17 cellular contexts compared by ENCODE assay signal in the genomic region with DNA sequence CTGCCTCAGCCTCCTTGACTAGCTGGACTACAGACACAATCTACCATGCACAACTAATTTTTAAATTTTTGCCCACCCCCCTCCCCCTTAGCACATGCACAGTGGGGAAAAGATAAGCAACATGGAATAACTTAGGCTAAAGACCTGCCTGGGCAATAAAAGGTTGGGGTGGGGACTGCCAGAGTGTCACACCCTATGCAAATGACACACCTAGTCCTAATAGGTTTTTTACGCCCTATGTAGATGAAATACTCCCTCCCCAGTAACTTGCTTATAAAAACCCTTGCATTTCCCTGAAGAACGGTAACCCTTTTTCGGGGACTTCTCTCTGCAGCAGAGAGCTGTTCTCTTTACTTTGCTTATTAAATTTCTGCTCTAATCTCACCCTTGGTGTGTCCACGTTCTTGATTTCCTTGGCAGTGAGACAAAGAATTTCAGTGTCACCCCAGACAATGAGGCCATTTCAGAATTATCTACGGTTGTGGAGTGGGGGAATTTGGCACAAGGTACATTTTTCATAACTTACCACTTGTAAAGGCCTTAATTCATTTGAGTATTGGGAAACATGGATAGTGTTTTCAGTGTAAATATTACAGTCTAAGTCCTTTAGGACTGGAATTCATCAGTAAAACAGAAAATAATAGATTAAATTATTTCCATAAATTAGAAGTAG.
A peak's percentile ranks its signal among the peaks of the same experiment; 100 is the strongest.
DNase-seq lines count a peak whose midpoint lies in the region; ATAC-seq and TF ChIP-seq lines count a peak whose summit lies in the region.
"Had no signal": no experiment of that assay in that cellular context is flagged by ENCODE, and none has a peak within 500 bp of the region (broad histone marks: within the 10 kb centered on the region; RNA-seq: fewer than 3 reads in every experiment).

No MANE protein-coding gene starts in this region.

- H3K4me1 Mint-ChIP-seq in T-cell = no peaks in the 10 kb centered on the region
- no peaks in the 10 kb centered on the region for H3K4me1 Mint-ChIP-seq in activated T-helper 1 cell treated with anti-CD3 and anti-CD28 coated beads, Interleukin-12 subunit alpha, Interleukin-12 subunit beta, Interleukin-2, Interleukin-4 antibody, amounts not matched to agents 30 ng/mL and 10 ng/mL and 1 ng/mL, durations not matched to agents 14 hours and 24 hours and 36 hours (ENCODE audit: low read depth)

- no peak overlapping the region for H3K4me3 Mint-ChIP-seq in T-cell
- no peak overlapping the region for H3K4me3 Mint-ChIP-seq in activated T-helper 1 cell treated with anti-CD3 and anti-CD28 coated beads, Interleukin-12 subunit alpha, Interleukin-12 subunit beta, Interleukin-2, Interleukin-4 antibody, amounts not matched to agents 30 ng/mL and 10 ng/mL and 1 ng/mL, durations not matched to agents 14 hours and 24 hours and 36 hours
- H3K4me3 Mint-ChIP-seq: GM23338 had no signal

- peaks cover 0 to 14% (median 9%) of the 10 kb centered on the region in 3 donors for H3K9me3 Mint-ChIP-seq in T-cell
- no peaks in the 10 kb centered on the region for H3K9me3 Mint-ChIP-seq in activated T-helper 1 cell treated with anti-CD3 and anti-CD28 coated beads, Interleukin-12 subunit alpha, Interleukin-12 subunit beta, Interleukin-2, Interleukin-4 antibody, amounts not matched to agents 30 ng/mL and 10 ng/mL and 1 ng/mL, durations not matched to agents 14 hours and 24 hours and 36 hours

- H3K27me3 Mint-ChIP-seq in T-cell = no peaks in the 10 kb centered on the region
- no peaks in the 10 kb centered on the region for H3K27me3 Mint-ChIP-seq in activated T-helper 1 cell treated with anti-CD3 and anti-CD28 coated beads, Interleukin-12 subunit alpha, Interleukin-12 subunit beta, Interleukin-2, Interleukin-4 antibody, amounts not matched to agents 30 ng/mL and 10 ng/mL and 1 ng/mL, durations not matched to agents 14 hours and 24 hours and 36 hours (ENCODE audit: insufficient read depth)

- H3K27ac ChIP-seq in tibial artery = no peak overlapping the region
- H3K27ac ChIP-seq: KMS-11 had no signal

- intact Hi-C loops in mucosa of descending colon (cut with DNase I, micrococcal nuclease) (no loop called here), tibial artery (cut with DNase I; ENCODE audit: low total_unique reads) (no loop called here)
- intact Hi-C loops in activated T-helper 1 cell treated with anti-CD3 and anti-CD28 coated beads, Interleukin-12 subunit alpha, Interleukin-12 subunit beta, Interleukin-2, Interleukin-4 antibody, amounts not matched to agents 30 ng/mL and 10 ng/mL and 1 ng/mL, durations not matched to agents 14 hours and 24 hours and 36 hours (cut with micrococcal nuclease) = no loop called here

- CTCF ChIA-PET in T-cell (lab: Charles Lee) = interaction anchor here in 1 of 2 donors (0.6 kb wide), 1 partner anchor 9 kb away, joined by 5 read pairs; no protein-coding TSS in a partner anchor

- ATAC-seq in mucosa of descending colon = peak; percentile 87
- no peak for ATAC-seq in T-cell (replicated peaks in 1 of 4)
- ATAC-seq: GM23338 had no signal

- DNase-seq in COR-L47 (lab: John Stamatoyannopoulos, UW) = peak; percentile 13
- peak; percentile 15 for DNase-seq in LoVo (ENCODE audit: low spot score)
- peak; percentile 8 for DNase-seq in fibroblast of pulmonary artery (ENCODE audit: low read depth)
- DNase-seq in mucosa of descending colon = no peak
- no peak for DNase-seq in T-cell
- DNase-seq in tibial artery = no peak
- DNase-seq in NCI-H146 (lab: John Stamatoyannopoulos, UW) = no peak
- no peak for DNase-seq in activated T-helper 1 cell treated with anti-CD3 and anti-CD28 coated beads, Interleukin-12 subunit alpha, Interleukin-12 subunit beta, Interleukin-2, Interleukin-4 antibody, amounts not matched to agents 30 ng/mL and 10 ng/mL and 1 ng/mL, durations not matched to agents 14 hours and 24 hours and 36 hours (ENCODE audit: low spot score)
- DNase-seq: C1 segment of cervical spinal cord, MG63, NCI-H1092 treated with DMSO at 0.1 percent for 48 hours, NCI-H1694, NCI-H446, NCI-H774, RPMI8226 had no signal

- H3K9me3 ChIP-seq in mucosa of descending colon (no peaks in the 10 kb centered on the region), tibial artery (no peaks in the 10 kb centered on the region)
- H3K9me3 ChIP-seq: MG63 had no signal

- TF ChIP-seq CTCF in fibroblast of pulmonary artery (IDR thresholded peaks at IDR 0.05; ENCODE audit: low read length, missing control alignments) (no peak), mucosa of descending colon (IDR thresholded peaks at IDR 0.05) (no peak), tibial artery (IDR thresholded peaks at IDR 0.05) (no peak)

- POLR2A ChIA-PET in T-cell (lab: Charles Lee) = no interaction called here

- no peak overlapping the region for H3K27ac Mint-ChIP-seq in T-cell
- H3K27ac Mint-ChIP-seq in activated T-helper 1 cell treated with anti-CD3 and anti-CD28 coated beads, Interleukin-12 subunit alpha, Interleukin-12 subunit beta, Interleukin-2, Interleukin-4 antibody, amounts not matched to agents 30 ng/mL and 10 ng/mL and 1 ng/mL, durations not matched to agents 14 hours and 24 hours and 36 hours = no peak overlapping the region
- H3K27ac Mint-ChIP-seq: GM23338 had no signal

- H3K36me3 Mint-ChIP-seq in T-cell = no peaks in the 10 kb centered on the region
- H3K36me3 Mint-ChIP-seq in activated T-helper 1 cell treated with anti-CD3 and anti-CD28 coated beads, Interleukin-12 subunit alpha, Interleukin-12 subunit beta, Interleukin-2, Interleukin-4 antibody, amounts not matched to agents 30 ng/mL and 10 ng/mL and 1 ng/mL, durations not matched to agents 14 hours and 24 hours and 36 hours (ENCODE audit: low read depth) = no peaks in the 10 kb centered on the region

- H3K27me3 ChIP-seq in tibial artery = no peaks in the 10 kb centered on the region
- H3K27me3 ChIP-seq: MG63 had no signal

- H3K36me3 ChIP-seq in mucosa of descending colon (ENCODE audit: low read depth) = no peaks in the 10 kb centered on the region
- H3K36me3 ChIP-seq in tibial artery = no peaks in the 10 kb centered on the region
- H3K36me3 ChIP-seq: MG63 had no signal

- no peaks in the 10 kb centered on the region for H3K4me1 ChIP-seq in mucosa of descending colon (ENCODE audit: low read depth)
- H3K4me1 ChIP-seq in tibial artery = peaks cover 0 to 4% (median 0%) of the 10 kb centered on the region in 4 donors

- H3K4me3 ChIP-seq in fibroblast of pulmonary artery (replicated peaks; ENCODE audit: low read depth, low read length) (no peak overlapping the region), mucosa of descending colon (no peak overlapping the region), tibial artery (no peak overlapping the region)
- H3K4me3 ChIP-seq: GM23338, MG63 had no signal

Comparison
In these comparisons a context has a peak if more than half of its experiments do, and no peak if none do; other contexts are left out.
1. DNase-seq: peak in COR-L47 (single experiment), LoVo (single experiment) and fibroblast of pulmonary artery (single experiment); none in mucosa of descending colon (0 of 3), T-cell (0 of 34), tibial artery (0 of 2), NCI-H146 (single experiment) and activated T-helper 1 cell treated with anti-CD3 and anti-CD28 coated beads, Interleukin-12 subunit alpha, Interleukin-12 subunit beta, Interleukin-2, Interleukin-4 antibody, amounts not matched to agents 30 ng/mL and 10 ng/mL and 1 ng/mL, durations not matched to agents 14 hours and 24 hours and 36 hours (single experiment).